Comparison of ENCODE assay signal across 9 cellular contexts in the genomic region with DNA sequence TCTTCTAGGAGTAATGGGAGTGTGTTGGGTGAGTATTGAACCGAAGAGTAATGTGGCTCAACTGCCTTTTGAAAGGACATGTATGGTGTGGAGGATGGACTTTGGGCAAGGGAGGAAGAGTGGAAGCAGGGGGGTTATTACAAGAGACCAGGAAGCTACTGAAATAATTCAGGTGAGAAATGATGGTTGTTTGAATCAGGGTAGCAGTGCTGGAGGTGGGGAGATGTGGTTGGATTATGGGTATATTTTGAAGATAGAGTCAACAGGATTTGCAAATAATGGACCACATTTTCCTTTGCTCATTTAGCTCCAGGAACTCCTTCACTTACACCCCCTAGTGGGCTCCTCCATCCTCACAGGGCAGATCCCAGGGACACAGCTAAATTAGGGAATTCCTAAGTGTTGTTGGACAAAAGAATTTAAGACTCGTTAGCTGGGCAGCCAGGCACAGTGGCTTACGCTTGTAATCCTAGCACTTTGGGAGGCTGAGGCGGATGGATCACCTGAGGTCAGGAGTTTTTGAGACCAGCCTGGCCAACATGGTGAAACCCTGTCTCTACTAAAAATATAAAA. TPM values are rescaled to one million over a fixed set of nuclear protein-coding genes. Genes with fewer than 3 reads are reported as not detected.
DNase-seq lines count a peak whose midpoint lies in the region; ATAC-seq and TF ChIP-seq lines count a peak whose summit lies in the region.
"Had no signal": no experiment of that assay in that cellular context is flagged by ENCODE, and none has a peak within 500 bp of the region (broad histone marks: within the 10 kb centered on the region; RNA-seq: fewer than 3 reads in every experiment).

No MANE protein-coding gene starts in this region.

- no peak overlapping the region for H2BK20ac ChIP-seq in IMR-90 (ENCODE audit: low read depth, low read length)

- dilution Hi-C loops in IMR-90 (cut with HindIII; ENCODE audit: low sequenced_read_pairs, unreplicated experiment): no loop called here

- peak; percentile 47 for ATAC-seq in IMR-90 (ENCODE audit: low read depth)
- ATAC-seq in right lobe of liver: no peak
- ATAC-seq in esophagus mucosa: no peak
- no peak for ATAC-seq in GM21825 (IDR thresholded peaks at IDR 0.05; ENCODE audit: unreplicated experiment)
- ATAC-seq in activated CD4-positive, alpha-beta T cell treated with anti-CD3 and anti-CD28 coated beads for 36 hours: no peak
- no peak for ATAC-seq in activated T-cell treated with anti-CD3 and anti-CD28 coated beads, Interleukin-2, amount 50 U/mL, for 72 hours (replicated peaks in 1 of 2)

- 0 out of 2 replicates have a peak, but pooled peaks cover 6% of the 10 kb centered on the region for H3K9me1 ChIP-seq in IMR-90 (ENCODE audit: insufficient read depth, low read length)

- H3K4me3 ChIP-seq in IMR-90 (ENCODE audit: insufficient read depth, low read depth, low read length) (no peak overlapping the region), right lobe of liver (no peak overlapping the region)

- peak; percentile 53 for TF ChIP-seq RAD21 in IMR-90 (IDR thresholded peaks at IDR 0.05; ENCODE audit: low read length)

- peaks cover 24% of the 10 kb centered on the region for H3K4me1 Mint-ChIP-seq in Calu3 (ENCODE audit: low read depth, unreplicated experiment)
- peaks cover 17% of the 10 kb centered on the region for H3K4me1 Mint-ChIP-seq in activated CD4-positive, alpha-beta T cell treated with anti-CD3 and anti-CD28 coated beads for 36 hours
- H3K4me1 Mint-ChIP-seq in activated T-cell treated with anti-CD3 and anti-CD28 coated beads, Interleukin-2, amount 50 U/mL, for 72 hours (ENCODE audit: low read depth): peaks cover 14% of the 10 kb centered on the region

- no peaks in the 10 kb centered on the region for H4K20me1 ChIP-seq in IMR-90 (ENCODE audit: insufficient read depth, low read length)

- H3K36me3 ChIP-seq in IMR-90 (ENCODE audit: control insufficient read depth, insufficient read depth, low read length) (no peaks in the 10 kb centered on the region), right lobe of liver (no peaks in the 10 kb centered on the region)

- no peak overlapping the region for H3K4ac ChIP-seq in IMR-90 (ENCODE audit: low read depth, low read length)

- no peak overlapping the region for H2BK5ac ChIP-seq in IMR-90 (ENCODE audit: low read depth, low read length, poor library complexity, severe bottlenecking)

- H3K79me1 ChIP-seq in IMR-90 (ENCODE audit: low read depth in 1 of 2, low read length in 2 of 2): no peaks in the 10 kb centered on the region

- H3K18ac ChIP-seq in IMR-90 (ENCODE audit: low read depth, low read length): no peak overlapping the region

- H3K27me3 Mint-ChIP-seq in Calu3 (ENCODE audit: unreplicated experiment): no peaks in the 10 kb centered on the region
- peaks cover 8% of the 10 kb centered on the region for H3K27me3 Mint-ChIP-seq in activated CD4-positive, alpha-beta T cell treated with anti-CD3 and anti-CD28 coated beads for 36 hours
- H3K27me3 Mint-ChIP-seq in activated T-cell treated with anti-CD3 and anti-CD28 coated beads, Interleukin-2, amount 50 U/mL, for 72 hours (ENCODE audit: low read depth): no peaks in the 10 kb centered on the region

- H2BK15ac ChIP-seq in IMR-90 (ENCODE audit: low read depth, low read length): no peak overlapping the region

- H3K4me1 ChIP-seq in IMR-90 (ENCODE audit: control insufficient read depth, insufficient read depth, low read length): no peaks in the 10 kb centered on the region
- H3K4me1 ChIP-seq in right lobe of liver: peaks cover 0 to 4% (median 0%) of the 10 kb centered on the region in 4 donors

- in situ Hi-C loops in IMR-90 (cut with MboI; ENCODE audit: low sequenced_read_pairs): loop anchor here (25.0 kb wide), 1 partner anchor 572 kb away; the partner anchor contains the start of gene PSD2

- no peak overlapping the region for H3K9ac ChIP-seq in IMR-90 (ENCODE audit: low read depth, low read length)

- H3K23ac ChIP-seq in IMR-90 (ENCODE audit: low read depth, low read length): 0 out of 2 replicates have a peak overlapping the region, but pooled peaks have one; percentile 8

- no peak overlapping the region for H3K56ac ChIP-seq in IMR-90 (ENCODE audit: extremely low read depth, insufficient read depth, low read length)

- no peaks in the 10 kb centered on the region for H3K9me3 Mint-ChIP-seq in Calu3 (ENCODE audit: low read depth, unreplicated experiment)
- no peaks in the 10 kb centered on the region for H3K9me3 Mint-ChIP-seq in activated CD4-positive, alpha-beta T cell treated with anti-CD3 and anti-CD28 coated beads for 36 hours (ENCODE audit: low read depth)
- no peaks in the 10 kb centered on the region for H3K9me3 Mint-ChIP-seq in activated T-cell treated with anti-CD3 and anti-CD28 coated beads, Interleukin-2, amount 50 U/mL, for 72 hours

- intact Hi-C loops in Calu3 (cut with micrococcal nuclease; ENCODE audit: unreplicated experiment) (loop anchor here (5.0 kb wide), 1 partner anchor 282 kb away; no protein-coding TSS in a partner anchor), IMR-90 (cut with micrococcal nuclease) (loop anchor here (2.0 to 10.0 kb wide), 2 partner anchors 184 to 284 kb away; partner anchors contain the start of gene CYSTM1), right lobe of liver (cut with DNase I) (loop anchor here in 1 of 2 donors (5.0 kb wide), 1 partner anchor 117 kb away; no protein-coding TSS in a partner anchor)
- intact Hi-C loops in activated CD4-positive, alpha-beta T cell treated with anti-CD3 and anti-CD28 coated beads for 36 hours (cut with DNase I, micrococcal nuclease): no loop called here

- H2BK120ac ChIP-seq in IMR-90 (ENCODE audit: low read depth, low read length): no peak overlapping the region

- POLR2A ChIA-PET in IMR-90 (lab: Charles Lee; ENCODE audit: unreplicated experiment): interaction anchor here (0.5 kb wide), 1 partner anchor 187 kb away, joined by 3 read pairs; no protein-coding TSS in a partner anchor
- POLR2A ChIA-PET in activated CD4-positive, alpha-beta T cell treated with anti-CD3 and anti-CD28 coated beads for 36 hours (lab: Charles Lee): interaction anchor here (0.9 kb wide), 1 partner anchor 115 kb away, joined by 4 read pairs; no protein-coding TSS in a partner anchor

- no peak overlapping the region for H3K14ac ChIP-seq in IMR-90 (replicated peaks; ENCODE audit: low read depth, low read length)

- no peak overlapping the region for H3K4me2 ChIP-seq in IMR-90 (ENCODE audit: low read depth, low read length)

- 40% methylated on average over 1 of the region's 4 CpGs; no CpG with 5 or more reads in 1 of the 2 experiments for WGBS in IMR-90 (ENCODE audit: extremely low coverage in 2 of 2, insufficient read length in 1 of 2), 2 experiments
- WGBS in right lobe of liver (ENCODE audit: insufficient coverage, low coverage, low lambda C conversion rate, missing lambda C conversion rate): 79% methylated on average over 4 of the region's 4 CpGs

- H4K91ac ChIP-seq in IMR-90 (ENCODE audit: insufficient read depth, low read depth, low read length): no peak overlapping the region

- no peak overlapping the region for H4K8ac ChIP-seq in IMR-90 (ENCODE audit: low read depth in 2 of 2, low read length in 2 of 2)

- H3K9me3 ChIP-seq in IMR-90 (ENCODE audit: control insufficient read depth, insufficient read depth, low read length): no peaks in the 10 kb centered on the region
- H3K9me3 ChIP-seq in right lobe of liver: no peaks in the 10 kb centered on the region

- no peak overlapping the region for H4K5ac ChIP-seq in IMR-90 (ENCODE audit: low read depth, low read length)

- peak overlapping the region; percentile 43 for H2AK9ac ChIP-seq in IMR-90 (replicated peaks; ENCODE audit: low read depth, low read length, poor library complexity)

- DNase-seq in Calu3 (peak; percentile 67), IMR-90 (peak; percentile 51), amniotic stem cell (lab: John Stamatoyannopoulos, UW) (peak; percentile 27), right lobe of liver (no peak)
- DNase-seq in activated CD4-positive, alpha-beta T cell treated with anti-CD3 and anti-CD28 coated beads for 36 hours: no peak
- no peak for DNase-seq in activated T-cell treated with anti-CD3 and anti-CD28 coated beads, Interleukin-2, amount 50 U/mL, for 72 hours
- DNase-seq: kidney glomerular epithelial cell had no signal

- no peak overlapping the region for H2AK5ac ChIP-seq in IMR-90 (ENCODE audit: low read depth, low read length)

- BruUV-seq in Calu3 (replicated peaks; lab: Mats Ljungman, UMichigan): no TSS peak
- no TSS peak for BruUV-seq in IMR-90 (replicated peaks; lab: Mats Ljungman, UMichigan)

- H3K27me3 ChIP-seq in IMR-90 (ENCODE audit: control insufficient read depth, insufficient read depth, low read length) (no peaks in the 10 kb centered on the region; the same call in 1 of the 2 replicates), right lobe of liver (no peaks in the 10 kb centered on the region)

- TF ChIP-seq CTCF in Calu3 (IDR thresholded peaks at IDR 0.05; ENCODE audit: unreplicated experiment) (peak; percentile 22), IMR-90 (conservative IDR thresholded peaks at IDR 0.05; ENCODE audit: low read depth, low read length) (peak; percentile 64), right lobe of liver (IDR thresholded peaks at IDR 0.05) (peak in 3 of 4 donors; percentile 31 to 38 (median 36))

- H3K27ac Mint-ChIP-seq in Calu3 (ENCODE audit: unreplicated experiment): no peak overlapping the region
- H3K27ac Mint-ChIP-seq in activated CD4-positive, alpha-beta T cell treated with anti-CD3 and anti-CD28 coated beads for 36 hours: no peak overlapping the region
- H3K27ac Mint-ChIP-seq in activated T-cell treated with anti-CD3 and anti-CD28 coated beads, Interleukin-2, amount 50 U/mL, for 72 hours: no peak overlapping the region

- TF ChIP-seq POLR2A in IMR-90 (IDR thresholded peaks at IDR 0.05; ENCODE audit: low read depth, low read length) (no peak), right lobe of liver (IDR thresholded peaks at IDR 0.05) (no peak)

- CTCF ChIA-PET in Calu3 (lab: Charles Lee) (interaction anchor here (0.6 to 2.1 kb wide), 15 partner anchors 11 to 949 kb away, joined by 3 to 27 read pairs (median 4); partner anchors contain the start of genes HBEGF and PURA), IMR-90 (lab: Yijun Ruan, JAX) (interaction anchor here (0.6 to 3.0 kb wide), 14 partner anchors 12 to 187 kb away, joined by 3 to 34 read pairs (median 4); partner anchors contain the start of gene HBEGF)
- CTCF ChIA-PET in activated CD4-positive, alpha-beta T cell treated with anti-CD3 and anti-CD28 coated beads for 36 hours (lab: Charles Lee): interaction anchor here (0.6 to 3.1 kb wide), 24 partner anchors 13 to 364 kb away, joined by 3 to 21 read pairs (median 4); partner anchors contain the start of genes CD14, EIF4EBP3, HBEGF and ZMAT2

- no peak overlapping the region for H3K4me3 Mint-ChIP-seq in Calu3 (ENCODE audit: low read depth, unreplicated experiment)
- no peak overlapping the region for H3K4me3 Mint-ChIP-seq in activated CD4-positive, alpha-beta T cell treated with anti-CD3 and anti-CD28 coated beads for 36 hours
- H3K4me3 Mint-ChIP-seq in activated T-cell treated with anti-CD3 and anti-CD28 coated beads, Interleukin-2, amount 50 U/mL, for 72 hours: no peak overlapping the region

- no peak overlapping the region for H3K27ac ChIP-seq in IMR-90 (ENCODE audit: insufficient read depth, low read length)
- H3K27ac ChIP-seq in right lobe of liver: no peak overlapping the region

- no peak overlapping the region for H2AFZ ChIP-seq in IMR-90 (replicated peaks; ENCODE audit: low read length, poor library complexity)

- peaks cover 9% of the 10 kb centered on the region for H3K36me3 Mint-ChIP-seq in Calu3 (ENCODE audit: insufficient read depth, unreplicated experiment)
- no peaks in the 10 kb centered on the region for H3K36me3 Mint-ChIP-seq in activated CD4-positive, alpha-beta T cell treated with anti-CD3 and anti-CD28 coated beads for 36 hours (ENCODE audit: low read depth)
- no peaks in the 10 kb centered on the region for H3K36me3 Mint-ChIP-seq in activated T-cell treated with anti-CD3 and anti-CD28 coated beads, Interleukin-2, amount 50 U/mL, for 72 hours (ENCODE audit: insufficient read depth in 2 of 2)

RNA-seq across cellular contexts. Expression of gene SLC4A9, which starts 1.2 kb away (rescaled TPM):
- total RNA-seq in Calu3 (2022) (0.24 TPM in 1 of 2 replicates, not detected in the other), IMR-90 (2012; rRNA removed) (not detected in 2 replicates), right lobe of liver (not detected), esophagus mucosa (0.08 TPM)
- not detected in 2 replicates for polyA plus RNA-seq in IMR-90 (2012; rRNA removed)
- not detected in 2 replicates for polyA plus RNA-seq in IMR-90 (2012; cell fraction: cytosol; rRNA removed)
- polyA plus RNA-seq in IMR-90 (2012; cell fraction: nucleus; rRNA removed; ENCODE audit: low replicate concordance): 0.05 and 0.19 TPM in 2 replicates
- under 1 TPM; 0.21 to 0.73 TPM for total RNA-seq in activated CD4-positive, alpha-beta T cell treated with anti-CD3 and anti-CD28 coated beads for 36 hours
- under 1 TPM; 0.07 to 0.56 TPM for total RNA-seq in activated T-cell treated with anti-CD3 and anti-CD28 coated beads, Interleukin-2, amount 50 U/mL, for 72 hours

RNA-seq across cellular contexts. Expression of gene HBEGF, which starts 12.4 kb away (rescaled TPM):
- total RNA-seq in Calu3 (2022): 6.4 and 7.2 TPM in 2 replicates
- 18.8 and 26.9 TPM in 2 replicates for total RNA-seq in IMR-90 (2012; rRNA removed)
- polyA plus RNA-seq in IMR-90 (2012; rRNA removed): 36.1 and 48.7 TPM in 2 replicates
- 31.0 and 54.1 TPM in 2 replicates for polyA plus RNA-seq in IMR-90 (2012; cell fraction: cytosol; rRNA removed)
- 41.9 and 95.5 TPM in 2 replicates for polyA plus RNA-seq in IMR-90 (2012; cell fraction: nucleus; rRNA removed; ENCODE audit: low replicate concordance)
- 1 to 10 TPM in 2 of 6 experiments, under 1 TPM in 4; 0.42 to 1.8 (median 0.78) TPM for total RNA-seq in right lobe of liver
- 62.1 TPM for total RNA-seq in esophagus mucosa
- total RNA-seq in activated CD4-positive, alpha-beta T cell treated with anti-CD3 and anti-CD28 coated beads for 36 hours: 10 to 100 TPM; 11.8 to 12.5 TPM
- total RNA-seq in activated T-cell treated with anti-CD3 and anti-CD28 coated beads, Interleukin-2, amount 50 U/mL, for 72 hours: 10 to 100 TPM in 1 of 2 donors, 1 to 10 TPM in 1; 9.6 to 13.6 TPM

RNA-seq across cellular contexts. Expression of gene ANKHD1, which starts 42.8 kb away (rescaled TPM):
- total RNA-seq in Calu3 (2022) (160 and 167 TPM in 2 replicates), IMR-90 (2012; rRNA removed) (36.7 and 46.4 TPM in 2 replicates), right lobe of liver (10 to 100 TPM; 45.5 to 73.2 (median 62.6) TPM), esophagus mucosa (73.1 TPM)
- 29.1 and 32.1 TPM in 2 replicates for polyA plus RNA-seq in IMR-90 (2012; rRNA removed)
- polyA plus RNA-seq in IMR-90 (2012; cell fraction: cytosol; rRNA removed): 10.5 and 11.1 TPM in 2 replicates
- polyA plus RNA-seq in IMR-90 (2012; cell fraction: nucleus; rRNA removed; ENCODE audit: low replicate concordance): 33.6 and 94.7 TPM in 2 replicates
- total RNA-seq in activated CD4-positive, alpha-beta T cell treated with anti-CD3 and anti-CD28 coated beads for 36 hours: 10 to 100 TPM; 77.1 to 93.5 TPM
- total RNA-seq in activated T-cell treated with anti-CD3 and anti-CD28 coated beads, Interleukin-2, amount 50 U/mL, for 72 hours: 100 to 1,000 TPM; 122 to 140 TPM

RNA-seq across cellular contexts. Expression of gene PFDN1, which starts 55.9 kb away (rescaled TPM):
- total RNA-seq in Calu3 (2022) (67.5 and 71.9 TPM in 2 replicates), IMR-90 (2012; rRNA removed) (92.8 and 98.8 TPM in 2 replicates), right lobe of liver (10 to 100 TPM in 5 of 6 experiments, 1 to 10 TPM in 1; 9.8 to 30.8 (median 14.7) TPM), esophagus mucosa (33.5 TPM)
- 134 and 140 TPM in 2 replicates for polyA plus RNA-seq in IMR-90 (2012; rRNA removed)
- polyA plus RNA-seq in IMR-90 (2012; cell fraction: cytosol; rRNA removed): 85.4 and 108 TPM in 2 replicates
- 39.7 and 45.7 TPM in 2 replicates for polyA plus RNA-seq in IMR-90 (2012; cell fraction: nucleus; rRNA removed; ENCODE audit: low replicate concordance)
- 10 to 100 TPM; 52.6 to 63.2 TPM for total RNA-seq in activated CD4-positive, alpha-beta T cell treated with anti-CD3 and anti-CD28 coated beads for 36 hours
- 10 to 100 TPM; 56.3 to 57.9 TPM for total RNA-seq in activated T-cell treated with anti-CD3 and anti-CD28 coated beads, Interleukin-2, amount 50 U/mL, for 72 hours

Comparison
In these comparisons a context has a peak if more than half of its experiments do, and no peak if none do; other contexts are left out.
1. DNase-seq: peak in Calu3 (single experiment), IMR-90 (single experiment) and amniotic stem cell (single experiment); none in right lobe of liver (0 of 3), activated CD4-positive, alpha-beta T cell treated with anti-CD3 and anti-CD28 coated beads for 36 hours (single experiment) and activated T-cell treated with anti-CD3 and anti-CD28 coated beads, Interleukin-2, amount 50 U/mL, for 72 hours (0 of 2).
2. intact Hi-C loops: an anchor here in Calu3 (5.0 kb wide) and IMR-90 (2.0 to 10.0 kb wide); none called in activated CD4-positive, alpha-beta T cell treated with anti-CD3 and anti-CD28 coated beads for 36 hours.
3. Peak in every context shown above with its lines, with median percentiles within 50 percentile points of each other: CTCF ChIP-seq.